ENCODE assay signal across 8 cellular contexts in the genomic region with DNA sequence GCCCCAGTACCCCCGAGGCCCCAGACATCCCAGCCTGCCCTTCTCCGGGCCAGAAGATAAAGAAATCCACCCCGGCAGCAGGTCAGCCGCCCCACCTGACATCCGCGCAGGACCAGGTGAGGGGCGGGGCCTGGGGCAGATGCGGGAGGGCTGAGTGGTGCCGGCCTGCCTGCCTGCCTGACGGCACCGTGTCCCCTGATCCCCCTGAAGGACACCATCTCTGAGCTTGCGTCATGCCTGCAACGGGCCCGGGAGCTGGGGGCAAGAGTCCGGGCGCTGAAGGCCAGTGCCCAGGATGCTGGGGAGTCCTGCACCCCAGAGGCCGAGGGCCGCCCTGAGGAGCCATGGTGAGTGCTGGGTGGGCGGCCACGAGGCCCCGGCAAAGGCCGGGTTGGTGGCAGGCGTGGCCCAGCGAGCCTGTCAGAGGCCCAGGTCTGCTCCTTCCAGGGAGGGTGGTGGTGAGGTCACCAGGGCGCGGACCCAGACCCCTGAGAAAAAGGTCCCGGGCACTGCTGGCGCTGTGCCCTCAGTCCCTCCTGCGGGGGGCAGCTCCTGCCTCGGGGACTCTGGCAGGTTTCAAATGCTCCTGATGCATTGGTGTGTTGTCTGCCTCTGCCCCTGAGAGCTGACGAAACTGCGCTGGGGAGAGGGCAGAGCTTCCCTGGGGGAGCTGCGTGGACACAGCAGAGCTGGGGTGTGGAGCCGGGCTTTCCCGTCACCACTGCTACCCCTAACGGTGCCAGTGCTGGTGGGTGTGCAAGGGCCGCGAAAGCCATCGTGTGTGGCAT. TPM values are rescaled to one million over a fixed set of nuclear protein-coding genes. Genes with fewer than 3 reads are reported as not detected.
DNase-seq lines count a peak whose midpoint lies in the region; ATAC-seq and TF ChIP-seq lines count a peak whose summit lies in the region.

No MANE protein-coding gene starts in this region.

- H3K79me2 ChIP-seq in DOHH2 (ENCODE audit: control insufficient read depth, low read length), result peaks cover 68% of the 10 kb centered on the region

- H3K36me3 Mint-ChIP-seq in IgD-negative memory B cell (no peaks in the 10 kb centered on the region), immature natural killer cell (no peaks in the 10 kb centered on the region)
- peaks cover 66% of the 10 kb centered on the region for H3K36me3 Mint-ChIP-seq in activated T-helper 17 cell treated with anti-CD3 and anti-CD28 coated beads, Interleukin-2, amount 50 U/mL, for 72 hours (ENCODE audit: low read depth)

- H3K9me3 ChIP-seq in DOHH2 (ENCODE audit: control insufficient read depth, insufficient read depth, low read length), result no peaks in the 10 kb centered on the region
- no peaks in the 10 kb centered on the region for H3K9me3 ChIP-seq in sigmoid colon

- peak; percentile 24 for ATAC-seq in activated T-helper 17 cell treated with anti-CD3 and anti-CD28 coated beads, Interleukin-2, amount 50 U/mL, for 72 hours (replicated peaks)
- no peak for ATAC-seq in HG02884 (IDR thresholded peaks at IDR 0.05; ENCODE audit: unreplicated experiment)

- H3K4me3 Mint-ChIP-seq in IgD-negative memory B cell (peak overlapping the region in 3 of 4 donors; percentile 9 to 78 (median 66)), immature natural killer cell (peak overlapping the region in 3 of 5 donors; percentile 33 to 70 (median 54))
- peak overlapping the region; percentile 60 for H3K4me3 Mint-ChIP-seq in activated T-helper 17 cell treated with anti-CD3 and anti-CD28 coated beads, Interleukin-2, amount 50 U/mL, for 72 hours

- TF ChIP-seq EP300 in sigmoid colon (IDR thresholded peaks at IDR 0.05), result no peak

- H3K27ac ChIP-seq in DOHH2 (ENCODE audit: low read depth, low read length) (peak overlapping the region; percentile 95), sigmoid colon (no peak overlapping the region)

- TF ChIP-seq CTCF in DOHH2 (IDR thresholded peaks at IDR 0.05; ENCODE audit: low read depth, low read length, poor library complexity, severe bottlenecking) (no peak), sigmoid colon (IDR thresholded peaks at IDR 0.05) (no peak)

- peak overlapping the region; percentile 98 for H3K4me3 ChIP-seq in DOHH2 (ENCODE audit: low read length)
- H3K4me3 ChIP-seq in sigmoid colon, result no peak overlapping the region

- DNase-seq in immature natural killer cell, result no peak
- DNase-seq in OCI-M1 (lab: John Stamatoyannopoulos, UW), result no peak
- no peak for DNase-seq in midbrain (lab: John Stamatoyannopoulos, UW)
- no peak for DNase-seq in sigmoid colon

- H4K20me1 ChIP-seq in DOHH2 (ENCODE audit: control insufficient read depth, insufficient read depth, low read depth, low read length), result peaks cover 8% of the 10 kb centered on the region; the same call in 1 of the 2 replicates

- WGBS in sigmoid colon, 2 donors, result 22 to 36% methylated on average over 39 of the region's 39 CpGs

- H3K27ac Mint-ChIP-seq in IgD-negative memory B cell (peak overlapping the region in 1 of 3 donors; percentile 76), immature natural killer cell (no peak overlapping the region)
- no peak overlapping the region for H3K27ac Mint-ChIP-seq in activated T-helper 17 cell treated with anti-CD3 and anti-CD28 coated beads, Interleukin-2, amount 50 U/mL, for 72 hours

- H3K9me3 Mint-ChIP-seq in IgD-negative memory B cell (no peaks in the 10 kb centered on the region), immature natural killer cell (no peaks in the 10 kb centered on the region)
- H3K9me3 Mint-ChIP-seq in activated T-helper 17 cell treated with anti-CD3 and anti-CD28 coated beads, Interleukin-2, amount 50 U/mL, for 72 hours, result no peaks in the 10 kb centered on the region

- no peaks in the 10 kb centered on the region for H3K27me3 Mint-ChIP-seq in IgD-negative memory B cell
- H3K27me3 Mint-ChIP-seq in activated T-helper 17 cell treated with anti-CD3 and anti-CD28 coated beads, Interleukin-2, amount 50 U/mL, for 72 hours, result no peaks in the 10 kb centered on the region
- H3K27me3 Mint-ChIP-seq in immature natural killer cell (ENCODE audit: low read depth in 3 of 3), result peaks cover 7 to 14% (median 9%) of the 10 kb centered on the region in 3 donors

- H3K9me2 ChIP-seq in DOHH2 (replicated peaks; ENCODE audit: control insufficient read depth, low read length), result no peaks in the 10 kb centered on the region

- intact Hi-C loops in sigmoid colon (cut with DNase I), result no loop called here

- peaks cover 3 to 6% (median 4%) of the 10 kb centered on the region in 3 donors for H3K4me1 Mint-ChIP-seq in IgD-negative memory B cell
- H3K4me1 Mint-ChIP-seq in activated T-helper 17 cell treated with anti-CD3 and anti-CD28 coated beads, Interleukin-2, amount 50 U/mL, for 72 hours, result peaks cover 13% of the 10 kb centered on the region
- H3K4me1 Mint-ChIP-seq in immature natural killer cell, result peaks cover 0 to 16% of the 10 kb centered on the region in 2 donors

- H3K36me3 ChIP-seq in DOHH2 (ENCODE audit: control insufficient read depth, low read length) (peaks cover 73% of the 10 kb centered on the region), sigmoid colon (peaks cover 0 to 18% (median 4%) of the 10 kb centered on the region in 4 donors)

- peaks cover 27% of the 10 kb centered on the region for H3F3A ChIP-seq in DOHH2 (ENCODE audit: control insufficient read depth, insufficient read depth)

- H3K27me3 ChIP-seq in DOHH2 (ENCODE audit: control insufficient read depth, low read length) (no peaks in the 10 kb centered on the region), sigmoid colon (peaks cover 0 to 9% (median 0%) of the 10 kb centered on the region in 3 donors)

- H3K4me1 ChIP-seq in DOHH2 (ENCODE audit: control insufficient read depth, low read length), result peaks cover 53% of the 10 kb centered on the region
- peaks cover 0 to 33% (median 14%) of the 10 kb centered on the region in 4 donors for H3K4me1 ChIP-seq in sigmoid colon

- peak overlapping the region; percentile 91 for H3K4me2 ChIP-seq in DOHH2 (ENCODE audit: low read length)

- no peak for TF ChIP-seq POLR2A in sigmoid colon (IDR thresholded peaks at IDR 0.05)

RNA-seq across cellular contexts. Expression of a gene that starts 1.2 kb away (rescaled TPM):
- 0.20 TPM for polyA plus RNA-seq in IgD-negative memory B cell
- 100 to 1,000 TPM in 1 of 2 donors, 10 to 100 TPM in 1; 96.6 to 141 TPM for total RNA-seq in activated T-helper 17 cell treated with anti-CD3 and anti-CD28 coated beads, Interleukin-2, amount 50 U/mL, for 72 hours
- 1 to 10 TPM in 2 of 3 donors, not detected in 1; 1.3 to 3.1 TPM for polyA plus RNA-seq in immature natural killer cell
- total RNA-seq in sigmoid colon, result 1 to 10 TPM in 1 of 4 donors, under 1 TPM in 2, not detected in 1; 0.71 to 3.0 (median 0.81) TPM
- polyA plus RNA-seq in sigmoid colon, result 10 to 100 TPM in 1 of 3 donors, 1 to 10 TPM in 2; 3.6 to 17.4 (median 6.9) TPM

RNA-seq across cellular contexts. Expression of a gene that starts 7.0 kb away (rescaled TPM):
- polyA plus RNA-seq in IgD-negative memory B cell (416 TPM), immature natural killer cell (100 to 1,000 TPM; 432 to 476 (median 450) TPM), sigmoid colon (100 to 1,000 TPM; 245 to 329 (median 294) TPM)
- total RNA-seq in activated T-helper 17 cell treated with anti-CD3 and anti-CD28 coated beads, Interleukin-2, amount 50 U/mL, for 72 hours, result 100 to 1,000 TPM; 132 to 139 TPM
- 10 to 100 TPM; 56.6 to 78.3 (median 62.5) TPM for total RNA-seq in sigmoid colon

RNA-seq across cellular contexts. Expression of a gene that starts 19.7 kb away (rescaled TPM):
- polyA plus RNA-seq in IgD-negative memory B cell, result 33.4 TPM
- 100 to 1,000 TPM; 197 to 326 TPM for total RNA-seq in activated T-helper 17 cell treated with anti-CD3 and anti-CD28 coated beads, Interleukin-2, amount 50 U/mL, for 72 hours
- 10 to 100 TPM in 2 of 3 donors, 1 to 10 TPM in 1; 5.2 to 41.2 (median 13.1) TPM for polyA plus RNA-seq in immature natural killer cell
- 100 to 1,000 TPM in 3 of 4 donors, 10 to 100 TPM in 1; 97.4 to 242 (median 158) TPM for total RNA-seq in sigmoid colon
- 100 to 1,000 TPM in 1 of 3 donors, 10 to 100 TPM in 2; 18.0 to 169 (median 29.4) TPM for polyA plus RNA-seq in sigmoid colon

RNA-seq across cellular contexts. Expression of a gene that starts 52.0 kb away (rescaled TPM):
- 8.4 TPM for polyA plus RNA-seq in IgD-negative memory B cell
- 10 to 100 TPM; 37.6 to 73.0 TPM for total RNA-seq in activated T-helper 17 cell treated with anti-CD3 and anti-CD28 coated beads, Interleukin-2, amount 50 U/mL, for 72 hours
- 10 to 100 TPM; 10.4 to 15.4 (median 10.9) TPM for polyA plus RNA-seq in immature natural killer cell
- total RNA-seq in sigmoid colon, result 10 to 100 TPM in 3 of 4 donors, 1 to 10 TPM in 1; 6.7 to 50.4 (median 11.4) TPM
- polyA plus RNA-seq in sigmoid colon, result 10 to 100 TPM in 1 of 3 donors, 1 to 10 TPM in 2; 6.2 to 32.4 (median 9.0) TPM

RNA-seq across cellular contexts. Expression of a gene that starts 52.2 kb away (rescaled TPM):
- polyA plus RNA-seq in IgD-negative memory B cell (86.1 TPM), immature natural killer cell (100 to 1,000 TPM; 101 to 138 (median 113) TPM), sigmoid colon (10 to 100 TPM; 42.1 to 56.5 (median 46.0) TPM)
- 10 to 100 TPM; 51.1 to 73.9 TPM for total RNA-seq in activated T-helper 17 cell treated with anti-CD3 and anti-CD28 coated beads, Interleukin-2, amount 50 U/mL, for 72 hours
- total RNA-seq in sigmoid colon, result 10 to 100 TPM; 30.7 to 42.1 (median 39.3) TPM
